Comparison of ENCODE assay signal across 1 cellular context in the genomic region with DNA sequence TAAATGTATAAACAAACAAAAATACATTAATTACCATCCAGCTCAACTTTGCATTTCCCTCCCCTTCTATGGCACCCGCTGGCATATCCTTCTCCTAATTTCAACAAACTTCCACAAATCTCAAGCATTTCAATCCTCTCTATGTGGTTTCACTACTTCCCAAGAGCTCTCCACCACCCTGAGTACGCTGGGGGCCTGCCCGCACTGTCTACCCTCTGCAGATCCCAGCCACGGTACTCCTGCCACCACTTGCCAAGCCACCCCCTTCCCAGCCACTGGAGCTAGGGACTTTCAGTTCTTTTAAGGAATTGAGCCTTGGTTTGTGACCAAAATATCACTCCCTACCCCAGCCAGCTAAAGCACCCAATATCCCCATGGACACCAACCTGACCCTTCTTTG.
TF ChIP-seq lines count a peak whose summit lies in the region.

No MANE protein-coding gene starts in this region.

TF ChIP-seq in HepG2, 621 proteins besides CTCF, POLR2A, EP300 and RAD21:
- no peak for TF ChIP-seq MAZ (IDR thresholded peaks at IDR 0.05; ENCODE audit: borderline replicate concordance, low read depth, low read length)
- TF ChIP-seq MAZ (CRISPR knock-in tag; IDR thresholded peaks at IDR 0.05; ENCODE audit: low read depth): 0 out of 2 replicates have a peak, but pooled peaks have one; percentile 20
- no peak for TF ChIP-seq DR1 (CRISPR knock-in tag; IDR thresholded peaks at IDR 0.05)
